Comparison of ENCODE assay signal across 8 cellular contexts in genomic region chr2:144162652-144163051, GRCh38.
A peak's percentile ranks its signal among the peaks of the same experiment; 100 is the strongest.
DNase-seq lines count a peak whose midpoint lies in the region; ATAC-seq and TF ChIP-seq lines count a peak whose summit lies in the region.

No MANE protein-coding gene starts in this region.

- no peak overlapping the region for H2AFZ ChIP-seq in SU-DHL-6 (ENCODE audit: low read depth, low read length, severe bottlenecking)

- no peak overlapping the region for H3K9ac ChIP-seq in SU-DHL-6 (ENCODE audit: low read length)

- H3K4me2 ChIP-seq in SU-DHL-6 (ENCODE audit: low read depth, low read length, poor library complexity, severe bottlenecking): no peak overlapping the region

- H4K20me1 ChIP-seq in SU-DHL-6 (ENCODE audit: low read depth, low read length): no peaks in the 10 kb centered on the region

- no peaks in the 10 kb centered on the region for H3F3A ChIP-seq in SU-DHL-6 (ENCODE audit: insufficient read depth)

- TF ChIP-seq CTCF in SU-DHL-6 (IDR thresholded peaks at IDR 0.05; ENCODE audit: insufficient read depth, low read length, poor library complexity, severe bottlenecking): peak; percentile 84
- peak; percentile 50 for TF ChIP-seq CTCF in retinal pigment epithelial cell (conservative IDR thresholded peaks at IDR 0.05; ENCODE audit: low read depth, low read length)

- no peak overlapping the region for H3K27ac ChIP-seq in SU-DHL-6 (ENCODE audit: low read depth, low read length)

- no peaks in the 10 kb centered on the region for H3K9me3 ChIP-seq in SU-DHL-6 (ENCODE audit: insufficient read depth, low read length)

- peak; percentile 48 to 65 for DNase-seq in NCI-H2081 (lab: John Stamatoyannopoulos, UW)
- DNase-seq in NCI-H2081 treated with DMSO at 0.1 percent for 48 hours (lab: John Stamatoyannopoulos, UW): no peak
- peak; percentile 32 for DNase-seq in dermis blood vessel endothelial cell
- DNase-seq in retinal pigment epithelial cell (ENCODE audit: low read depth): no peak
- DNase-seq in SK-N-DZ (ENCODE audit: low spot score): no peak
- DNase-seq in NCI-H446 treated with DMSO at 0.1 percent for 48 hours (lab: John Stamatoyannopoulos, UW): no peak

- no peaks in the 10 kb centered on the region for H3K27me3 ChIP-seq in SU-DHL-6 (ENCODE audit: low read length)

- no peaks in the 10 kb centered on the region for H3K79me2 ChIP-seq in SU-DHL-6 (ENCODE audit: insufficient read depth, low read length)

- H3K36me3 ChIP-seq in SU-DHL-6 (ENCODE audit: low read length): no peaks in the 10 kb centered on the region

- H3K4me3 ChIP-seq in SU-DHL-6 (ENCODE audit: insufficient read depth, low read length, poor library complexity, severe bottlenecking) (no peak overlapping the region), retinal pigment epithelial cell (ENCODE audit: low read length) (no peak overlapping the region)

- peak; percentile 68 for ATAC-seq in HG02610 (IDR thresholded peaks at IDR 0.05; ENCODE audit: unreplicated experiment)

- no peaks in the 10 kb centered on the region for H3K9me2 ChIP-seq in SU-DHL-6 (replicated peaks; ENCODE audit: insufficient read depth, low read length)

Comparison
In these comparisons a context has a peak if more than half of its experiments do, and no peak if none do; other contexts are left out.
1. DNase-seq: peak in NCI-H2081 (2 of 2) and dermis blood vessel endothelial cell (single experiment); none in NCI-H2081 treated with DMSO at 0.1 percent for 48 hours (single experiment), retinal pigment epithelial cell (single experiment), SK-N-DZ (single experiment) and NCI-H446 treated with DMSO at 0.1 percent for 48 hours (single experiment).